ENCODE assay signal across 35 cellular contexts in the genomic region with DNA sequence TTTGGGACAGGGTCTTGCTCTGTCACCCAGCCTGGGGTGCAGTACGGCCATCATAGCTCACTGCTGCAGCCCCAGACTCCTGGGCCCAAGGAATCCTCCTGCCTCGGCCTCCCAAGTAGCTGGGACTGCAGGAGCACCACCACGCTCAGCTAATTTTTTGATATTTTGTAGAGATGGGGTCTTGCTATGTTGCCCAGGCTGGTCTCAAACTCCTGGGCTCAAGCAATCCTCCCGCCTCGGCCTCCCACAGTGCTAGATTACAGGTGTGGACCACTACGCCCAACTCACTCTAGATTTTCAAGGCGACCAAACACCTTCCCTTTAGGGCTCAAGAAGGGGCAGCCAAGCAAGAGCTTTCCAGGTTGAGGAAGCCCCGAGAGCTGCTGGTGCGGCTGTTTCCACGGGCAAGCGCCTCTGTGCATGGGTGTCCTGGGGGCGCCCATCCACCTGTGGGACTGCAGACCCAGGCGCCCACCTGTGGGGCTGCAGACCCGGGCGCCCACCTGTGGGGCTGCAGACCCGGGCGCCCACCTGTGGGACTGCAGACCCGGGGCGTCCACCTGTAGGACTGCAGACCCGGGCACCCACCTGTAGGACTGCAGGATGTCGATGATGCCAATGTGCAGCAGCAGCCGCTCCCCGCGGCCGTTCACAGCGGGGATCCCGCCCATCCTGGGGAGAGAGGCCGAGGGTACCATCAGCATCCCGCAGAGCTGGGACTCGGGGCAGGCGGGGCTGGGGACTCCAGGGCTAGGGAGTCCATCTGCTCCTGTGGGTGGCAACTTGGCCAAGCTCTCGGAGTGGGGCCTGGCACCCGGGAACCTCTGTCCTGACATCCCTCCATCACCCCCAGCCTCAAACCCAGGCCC. TPM values are rescaled to one million over a fixed set of nuclear protein-coding genes. Genes with fewer than 3 reads are reported as not detected.
"Had no signal": no experiment of that assay in that cellular context is flagged by ENCODE, and none has a peak within 500 bp of the region (broad histone marks: within the 10 kb centered on the region; RNA-seq: fewer than 3 reads in every experiment).

No MANE protein-coding gene starts in this region.

- H3K27ac ChIP-seq: ascending aorta, cardiac muscle cell, VCaP had no signal

- H3K27ac Mint-ChIP-seq: activated CD4-positive, alpha-beta memory T cell treated with anti-CD3 and anti-CD28 coated beads, Interleukin-2, amount 10 ng/mL, durations not matched to agents 7 days and 5 days; activated CD4-positive, alpha-beta T cell treated with anti-CD3 and anti-CD28 coated beads for 36 hours; activated CD4-positive, alpha-beta T cell treated with anti-CD3 and anti-CD28 coated beads, Interleukin-2, amount 10 ng/mL, durations not matched to agents 7 days and 5 days; activated CD8-positive, alpha-beta T cell treated with anti-CD3 and anti-CD28 coated beads, Interleukin-2, amount 10 ng/mL, durations not matched to agents 7 days and 5 days; activated naive CD4-positive, alpha-beta T cell treated with anti-CD3 and anti-CD28 coated beads, Interleukin-2, amount 10 ng/mL, durations not matched to agents 7 days and 5 days; activated naive CD4-positive, alpha-beta T cell treated with anti-CD3 and anti-CD28 coated beads, Interleukin-2, amount 50 U/mL, for 24 hours; activated naive CD8-positive, alpha-beta T cell; activated naive CD8-positive, alpha-beta T cell treated with anti-CD3 and anti-CD28 coated beads, Interleukin-2, amount 10 ng/mL, durations not matched to agents 7 days and 5 days; activated naive CD8-positive, alpha-beta T cell treated with anti-CD3 and anti-CD28 coated beads, Interleukin-2, amount 50 U/mL, for 24 hours; activated T-cell treated with anti-CD3 and anti-CD28 coated beads, Interleukin-2, amount 50 U/mL, for 24 hours; activated T-helper 2 cell treated with anti-CD3 and anti-CD28 coated beads, Interferon-gamma antibody, Interleukin-2, Interleukin-4, amounts not matched to agents 10 μg/mL and 5 μg/mL and 100 μg/mL, durations not matched to agents 14 hours and 24 hours and 36 hours; brain; T-helper 1 cell treated with Interleukin-12 subunit alpha and Interleukin-12 subunit beta and Interleukin-4 antibody, amounts not matched to agents 30 μg/mL and 1 μg/mL, for 36 hours; T-helper 2 cell treated with Interferon-gamma antibody and Interleukin-4, amounts not matched to agents 5 μg/mL and 100 μg/mL, for 36 hours had no signal

- H3K4me3 Mint-ChIP-seq: activated CD4-positive, alpha-beta memory T cell treated with anti-CD3 and anti-CD28 coated beads, Interleukin-2, amount 10 ng/mL, durations not matched to agents 7 days and 5 days; activated CD4-positive, alpha-beta T cell treated with anti-CD3 and anti-CD28 coated beads for 36 hours; activated CD4-positive, alpha-beta T cell treated with anti-CD3 and anti-CD28 coated beads, Interleukin-2, amount 10 ng/mL, durations not matched to agents 7 days and 5 days; activated CD8-positive, alpha-beta T cell treated with anti-CD3 and anti-CD28 coated beads, Interleukin-2, amount 10 ng/mL, durations not matched to agents 7 days and 5 days; activated naive CD4-positive, alpha-beta T cell treated with anti-CD3 and anti-CD28 coated beads, Interleukin-2, amount 10 ng/mL, durations not matched to agents 7 days and 5 days; activated naive CD4-positive, alpha-beta T cell treated with anti-CD3 and anti-CD28 coated beads, Interleukin-2, amount 50 U/mL, for 24 hours; activated naive CD8-positive, alpha-beta T cell; activated naive CD8-positive, alpha-beta T cell treated with anti-CD3 and anti-CD28 coated beads, Interleukin-2, amount 10 ng/mL, durations not matched to agents 7 days and 5 days; activated naive CD8-positive, alpha-beta T cell treated with anti-CD3 and anti-CD28 coated beads, Interleukin-2, amount 50 U/mL, for 24 hours; activated T-cell treated with anti-CD3 and anti-CD28 coated beads, Interleukin-2, amount 50 U/mL, for 24 hours; brain; central memory CD8-positive, alpha-beta T cell; T-helper 1 cell treated with Interleukin-12 subunit alpha and Interleukin-12 subunit beta and Interleukin-4 antibody, amounts not matched to agents 30 μg/mL and 1 μg/mL, for 36 hours; T-helper 2 cell treated with Interferon-gamma antibody and Interleukin-4, amounts not matched to agents 5 μg/mL and 100 μg/mL, for 36 hours had no signal

- H3K36me3 Mint-ChIP-seq: activated naive CD4-positive, alpha-beta T cell treated with anti-CD3 and anti-CD28 coated beads, Interleukin-2, amount 10 ng/mL, durations not matched to agents 7 days and 5 days; activated naive CD4-positive, alpha-beta T cell treated with anti-CD3 and anti-CD28 coated beads, Interleukin-2, amount 50 U/mL, for 24 hours; activated naive CD8-positive, alpha-beta T cell had no signal

- ATAC-seq: activated CD4-positive, alpha-beta T cell treated with anti-CD3 and anti-CD28 coated beads for 36 hours; activated CD4-positive, CD25-positive, alpha-beta regulatory T cell treated with anti-CD3 and anti-CD28 coated beads, Interleukin-2, amount 50 U/mL, for 24 hours; activated CD8-positive, alpha-beta T cell treated with anti-CD3 and anti-CD28 coated beads, Interleukin-2, amount 10 ng/mL, durations not matched to agents 7 days and 5 days; activated naive CD8-positive, alpha-beta T cell treated with anti-CD3 and anti-CD28 coated beads, Interleukin-2, amount 50 U/mL, for 24 hours had no signal

- FAIRE-seq: bronchial epithelial cell, TTC549 had no signal

- H3K9me3 Mint-ChIP-seq: activated CD4-positive, alpha-beta memory T cell treated with anti-CD3 and anti-CD28 coated beads, Interleukin-2, amount 10 ng/mL, durations not matched to agents 7 days and 5 days; activated CD4-positive, alpha-beta T cell treated with anti-CD3 and anti-CD28 coated beads, Interleukin-2, amount 10 ng/mL, durations not matched to agents 7 days and 5 days; activated naive CD4-positive, alpha-beta T cell treated with anti-CD3 and anti-CD28 coated beads, Interleukin-2, amount 10 ng/mL, durations not matched to agents 7 days and 5 days; activated naive CD4-positive, alpha-beta T cell treated with anti-CD3 and anti-CD28 coated beads, Interleukin-2, amount 50 U/mL, for 24 hours; activated naive CD8-positive, alpha-beta T cell treated with anti-CD3 and anti-CD28 coated beads, Interleukin-2, amount 10 ng/mL, durations not matched to agents 7 days and 5 days; activated naive CD8-positive, alpha-beta T cell treated with anti-CD3 and anti-CD28 coated beads, Interleukin-2, amount 50 U/mL, for 24 hours; activated T-cell treated with anti-CD3 and anti-CD28 coated beads, Interleukin-2, amount 50 U/mL, for 24 hours; activated T-helper 2 cell treated with anti-CD3 and anti-CD28 coated beads, Interferon-gamma antibody, Interleukin-2, Interleukin-4, amounts not matched to agents 10 μg/mL and 5 μg/mL and 100 μg/mL, durations not matched to agents 14 hours and 24 hours and 36 hours; brain; central memory CD8-positive, alpha-beta T cell; T-helper 1 cell treated with Interleukin-12 subunit alpha and Interleukin-12 subunit beta and Interleukin-4 antibody, amounts not matched to agents 30 μg/mL and 1 μg/mL, for 36 hours; T-helper 2 cell treated with Interferon-gamma antibody and Interleukin-4, amounts not matched to agents 5 μg/mL and 100 μg/mL, for 36 hours had no signal

- H3K4me3 ChIP-seq: ascending aorta, cardiac muscle cell had no signal

- H3K9me3 ChIP-seq: ascending aorta had no signal

- H3K4me1 ChIP-seq: ascending aorta had no signal

- H3K4me1 Mint-ChIP-seq: activated CD4-positive, alpha-beta memory T cell treated with anti-CD3 and anti-CD28 coated beads, Interleukin-2, amount 10 ng/mL, durations not matched to agents 7 days and 5 days; activated CD4-positive, alpha-beta T cell treated with anti-CD3 and anti-CD28 coated beads for 36 hours; activated CD4-positive, alpha-beta T cell treated with anti-CD3 and anti-CD28 coated beads, Interleukin-2, amount 10 ng/mL, durations not matched to agents 7 days and 5 days; activated naive CD4-positive, alpha-beta T cell treated with anti-CD3 and anti-CD28 coated beads, Interleukin-2, amount 10 ng/mL, durations not matched to agents 7 days and 5 days; activated naive CD4-positive, alpha-beta T cell treated with anti-CD3 and anti-CD28 coated beads, Interleukin-2, amount 50 U/mL, for 24 hours; activated naive CD8-positive, alpha-beta T cell treated with anti-CD3 and anti-CD28 coated beads, Interleukin-2, amount 10 ng/mL, durations not matched to agents 7 days and 5 days; activated naive CD8-positive, alpha-beta T cell treated with anti-CD3 and anti-CD28 coated beads, Interleukin-2, amount 50 U/mL, for 24 hours; brain; central memory CD8-positive, alpha-beta T cell had no signal

- H3K27me3 ChIP-seq: ascending aorta, cardiac muscle cell had no signal

- H3K27me3 Mint-ChIP-seq: activated CD4-positive, alpha-beta memory T cell treated with anti-CD3 and anti-CD28 coated beads, Interleukin-2, amount 10 ng/mL, durations not matched to agents 7 days and 5 days; activated CD4-positive, alpha-beta T cell treated with anti-CD3 and anti-CD28 coated beads for 36 hours; activated CD4-positive, alpha-beta T cell treated with anti-CD3 and anti-CD28 coated beads, Interleukin-2, amount 10 ng/mL, durations not matched to agents 7 days and 5 days; activated naive CD4-positive, alpha-beta T cell treated with anti-CD3 and anti-CD28 coated beads, Interleukin-2, amount 10 ng/mL, durations not matched to agents 7 days and 5 days; activated naive CD4-positive, alpha-beta T cell treated with anti-CD3 and anti-CD28 coated beads, Interleukin-2, amount 50 U/mL, for 24 hours; activated naive CD8-positive, alpha-beta T cell; activated naive CD8-positive, alpha-beta T cell treated with anti-CD3 and anti-CD28 coated beads, Interleukin-2, amount 10 ng/mL, durations not matched to agents 7 days and 5 days; activated naive CD8-positive, alpha-beta T cell treated with anti-CD3 and anti-CD28 coated beads, Interleukin-2, amount 50 U/mL, for 24 hours; activated T-cell treated with anti-CD3 and anti-CD28 coated beads, Interleukin-2, amount 50 U/mL, for 24 hours; brain; central memory CD8-positive, alpha-beta T cell had no signal

- DNase-seq: activated CD4-positive, alpha-beta memory T cell treated with anti-CD3 and anti-CD28 coated beads, Interleukin-2, amount 10 ng/mL, durations not matched to agents 7 days and 5 days; activated CD4-positive, alpha-beta T cell treated with anti-CD3 and anti-CD28 coated beads for 1 hour; activated CD4-positive, alpha-beta T cell treated with anti-CD3 and anti-CD28 coated beads for 36 hours; activated CD4-positive, alpha-beta T cell treated with anti-CD3 and anti-CD28 coated beads for 48 hours; activated CD4-positive, alpha-beta T cell treated with anti-CD3 and anti-CD28 coated beads, Interleukin-2, amount 10 ng/mL, durations not matched to agents 7 days and 5 days; activated CD4-positive, alpha-beta T cell treated with anti-CD3 and anti-CD28 coated beads, Interleukin-2, amount 50 U/mL, for 48 hours; activated CD4-positive, CD25-positive, alpha-beta regulatory T cell; activated CD8-positive, alpha-beta memory T cell treated with anti-CD3 and anti-CD28 coated beads, Interleukin-2, amount 50 U/mL, for 48 hours; activated CD8-positive, alpha-beta T cell treated with anti-CD3 and anti-CD28 coated beads, Interleukin-2, amount 10 ng/mL, durations not matched to agents 7 days and 5 days; activated effector memory CD4-positive, alpha-beta T cell treated with Interleukin-2 at 50 U/mL for 16 hours; activated gamma-delta T cell; activated naive CD4-positive, alpha-beta T cell treated with anti-CD3 and anti-CD28 coated beads, Interleukin-2, amount 10 ng/mL, durations not matched to agents 7 days and 5 days; activated naive CD4-positive, alpha-beta T cell treated with Interleukin-2 at 50 U/mL for 16 hours; activated naive CD8-positive, alpha-beta T cell treated with anti-CD3 and anti-CD28 coated beads, Interleukin-2, amount 10 ng/mL, durations not matched to agents 7 days and 5 days; activated naive CD8-positive, alpha-beta T cell treated with anti-CD3 and anti-CD28 coated beads, Interleukin-2, amount 50 U/mL, for 24 hours; activated T-cell treated with anti-CD3 and anti-CD28 coated beads, Interleukin-2, amount 50 U/mL, for 24 hours; activated T-cell treated with anti-CD3 and anti-CD28 coated beads, Interleukin-2, amount 50 U/mL, for 48 hours; anterior cingulate cortex; cerebellar nuclear complex; T-helper 1 cell; T-helper 2 cell; T-helper 9 cell had no signal

RNA-seq across cellular contexts. Expression of gene TBXA2R, which starts 41.6 kb away (rescaled TPM):
- total RNA-seq: bronchial epithelial cell had no signal
